In genomic region chr16:82341146-82341669, GRCh38 we compare ENCODE assay signal across 9 cellular contexts.
"Had no signal": no experiment of that assay in that cellular context is flagged by ENCODE, and none has a peak within 500 bp of the region (broad histone marks: within the 10 kb centered on the region; RNA-seq: fewer than 3 reads in every experiment).

No MANE protein-coding gene starts in this region.

- H3K4me1 Mint-ChIP-seq: IgD-negative memory B cell had no signal

- H3K4me1 ChIP-seq: HAP-1 had no signal

- FAIRE-seq: HTR-8/SVneo had no signal

- H2AFZ ChIP-seq: GM23248 had no signal

- H3K36me3 ChIP-seq: HAP-1 had no signal

- H3K27ac ChIP-seq: GM23248 had no signal

- H3K27ac Mint-ChIP-seq: HFFc6, IgD-negative memory B cell had no signal

- H3K9me3 ChIP-seq: HAP-1 had no signal

- H3K4me3 ChIP-seq: GM23248, HAP-1 had no signal

- H3K4me3 Mint-ChIP-seq: HFFc6, IgD-negative memory B cell had no signal

- H3K9ac ChIP-seq: GM23248 had no signal

- ATAC-seq: HCT116 had no signal

- DNase-seq: GM23248, GOT3, H7, HFFc6, KG1 had no signal
